ENCODE assay signal across 8 cellular contexts in genomic region chr10:102835007-102835482, GRCh38. TPM values are rescaled to one million over a fixed set of nuclear protein-coding genes. Genes with fewer than 3 reads are reported as not detected.
A peak's percentile ranks its signal among the peaks of the same experiment; 100 is the strongest.
DNase-seq lines count a peak whose midpoint lies in the region; ATAC-seq and TF ChIP-seq lines count a peak whose summit lies in the region.

No MANE protein-coding gene starts in this region.

- no peak overlapping the region for H3K9ac ChIP-seq in HCT116 (ENCODE audit: low read length)

- POLR2A ChIA-PET in HCT116 (lab: Charles Lee) = no interaction called here

- BruUV-seq in HCT116 (replicated peaks; lab: Mats Ljungman, UMichigan) = no TSS peak

- intact Hi-C loops in HCT116 (cut with micrococcal nuclease) = loop anchor here (1.0 to 2.0 kb wide), 6 partner anchors 66 to 647 kb away; no protein-coding TSS in a partner anchor

- no peaks in the 10 kb centered on the region; the same call in 1 of the 2 replicates for H3K27me3 ChIP-seq in HCT116 (ENCODE audit: insufficient read depth, low read length)

- peak; percentile 92 to 99 (median 93) for TF ChIP-seq CTCF in HCT116 (IDR thresholded peaks at IDR 0.05 in 2 of 3, conservative IDR thresholded peaks at IDR 0.05 in 1 of 3; ENCODE audit: borderline replicate concordance in 1 of 3, insufficient read depth in 1 of 3, low read depth in 2 of 3, low read length in 2 of 3)
- peak; percentile 79 for TF ChIP-seq CTCF in WI38 (IDR thresholded peaks at IDR 0.05; ENCODE audit: low read depth, low read length)

- peak; percentile 100 for ATAC-seq in HCT116
- no peak for ATAC-seq in HG03457 (IDR thresholded peaks at IDR 0.05; ENCODE audit: unreplicated experiment)

- H3K9me2 ChIP-seq in HCT116 (ENCODE audit: insufficient read depth) = no peaks in the 10 kb centered on the region

- in situ Hi-C loops in T47D (cut with HindIII; ENCODE audit: low pct_unique_long_range_greater_than_20kb, low sequenced_read_pairs) = no loop called here

- no peaks in the 10 kb centered on the region for H3K79me2 ChIP-seq in HCT116 (ENCODE audit: insufficient read depth, low read length)

- DNase-seq in CMK (ENCODE audit: low read depth) (peak; percentile 77), HCT116 (ENCODE audit: low read depth, low spot score) (peak; percentile 77), NCI-H2171 treated with DMSO at 0.1 percent for 48 hours (lab: John Stamatoyannopoulos, UW) (peak; percentile 54), T47D (ENCODE audit: low read depth in 1 of 2, low spot score in 1 of 2) (peak; percentile 78 to 88), inferior parietal cortex (ENCODE audit: extremely low spot score) (peak; percentile 86)
- DNase-seq in stimulated activated CD4-positive, alpha-beta T cell treated with anti-CD3 and anti-CD28 coated beads, Interleukin-1b, Interleukin-23, amount 100 ng/mL, for 24 hours (ENCODE audit: low read depth in 4 of 4, low spot score in 1 of 4) = peak; percentile 59 to 70 (median 66)

- no peaks in the 10 kb centered on the region for H3K36me3 ChIP-seq in HCT116 (ENCODE audit: control insufficient read depth in 1 of 2, insufficient read depth in 2 of 2, low read length in 2 of 2)

- H2AFZ ChIP-seq in HCT116 (ENCODE audit: low read depth, low read length, poor library complexity, severe bottlenecking) = no peak overlapping the region

- no peak for TF ChIP-seq POLR2A in HCT116 (IDR thresholded peaks at IDR 0.05; ENCODE audit: borderline replicate concordance, extremely low read depth, insufficient read depth, insufficient read length)

- no peaks in the 10 kb centered on the region; a peak in 1 of 4 replicates for H3K4me1 ChIP-seq in HCT116 (ENCODE audit: control insufficient read depth in 1 of 2, insufficient read depth in 2 of 2, low read length in 2 of 2)

- H3K9me3 ChIP-seq in HCT116 (ENCODE audit: control insufficient read depth in 1 of 2, insufficient read depth in 1 of 2, low read depth in 1 of 2, low read length in 2 of 2) = peaks cover 0 to 4% of the 10 kb centered on the region in 2 experiments; a peak in 1 of 4 replicates

- CTCF ChIA-PET in HCT116 (lab: Charles Lee) = interaction anchor here (0.7 to 5.1 kb wide), 6 partner anchors 15 to 561 kb away, joined by 3 to 57 read pairs (median 4); partner anchors contain the start of genes ATP5MK and PDCD11

- H3K4me2 ChIP-seq in HCT116 (ENCODE audit: low read length) = no peak overlapping the region

- RAD21 ChIA-PET in HCT116 (lab: Charles Lee; ENCODE audit: low non-redundant PET in 1 of 2, low total read pairs in 2 of 2, uncharacterized antibody in 2 of 2, unreplicated experiment in 2 of 2) = interaction anchor here (0.6 to 2.4 kb wide), 6 partner anchors 66 to 410 kb away, joined by 3 to 20 read pairs (median 4); partner anchors contain the start of gene CNNM2 (in 1 of the 2)

- no peaks in the 10 kb centered on the region for H4K20me1 ChIP-seq in HCT116 (ENCODE audit: insufficient read depth)

- H3K27ac ChIP-seq in HCT116 (ENCODE audit: low read depth, low read length) = no peak overlapping the region

- H3K4me3 ChIP-seq in HCT116 (replicated peaks in 1 of 2; ENCODE audit: low read depth in 1 of 2, low read length in 2 of 2) = no peak overlapping the region
- no peak overlapping the region for H3K4me3 ChIP-seq in WI38 (ENCODE audit: low read depth, low read length)

- peak; percentile 98 for TF ChIP-seq RAD21 in HCT116 (IDR thresholded peaks at IDR 0.05; ENCODE audit: low read depth)

TF ChIP-seq in HCT116, 20 proteins besides CTCF, POLR2A, EP300 and RAD21:
- TF ChIP-seq FOSL1 (IDR thresholded peaks at IDR 0.05; ENCODE audit: low read depth) = no peak
- no peak for TF ChIP-seq EZH2 (IDR thresholded peaks at IDR 0.05)
- TF ChIP-seq SIN3A (IDR thresholded peaks at IDR 0.05; ENCODE audit: low read depth) = no peak
- no peak for TF ChIP-seq CEBPB (IDR thresholded peaks at IDR 0.05; ENCODE audit: low read depth)
- no peak for TF ChIP-seq ZBTB33 (IDR thresholded peaks at IDR 0.05; ENCODE audit: extremely low read depth, insufficient replicate concordance, low read length)
- TF ChIP-seq YY1 (IDR thresholded peaks at IDR 0.05; ENCODE audit: extremely low read depth, insufficient replicate concordance, low read depth, low read length) = no peak
- TF ChIP-seq EZH2phosphoT487 (IDR thresholded peaks at IDR 0.05; ENCODE audit: borderline replicate concordance) = no peak
- no peak for TF ChIP-seq SRF (IDR thresholded peaks at IDR 0.05; ENCODE audit: low read depth)
- TF ChIP-seq REST (IDR thresholded peaks at IDR 0.05; ENCODE audit: low read depth) = no peak
- TF ChIP-seq CBX3 (IDR thresholded peaks at IDR 0.05; ENCODE audit: low read depth) = no peak
- TF ChIP-seq TCF7L2 (IDR thresholded peaks at IDR 0.05; ENCODE audit: borderline replicate concordance, extremely low read depth, insufficient read depth, insufficient read length) = no peak
- TF ChIP-seq POLR2AphosphoS5 (IDR thresholded peaks at IDR 0.05; ENCODE audit: low read depth, low read length) = no peak

RNA-seq across cellular contexts. Expression of gene CYP17A1, which starts 2.2 kb away (rescaled TPM):
- 4.0 TPM for total RNA-seq in HCT116 (2021; ENCODE audit: unreplicated experiment)
- polyA plus RNA-seq in HCT116 (2012) = 0.04 TPM in 2 replicates

RNA-seq across cellular contexts. Expression of gene BORCS7, which starts 19.0 kb away (rescaled TPM):
- 15.9 TPM for total RNA-seq in HCT116 (2021; ENCODE audit: unreplicated experiment)
- 16.4 and 18.4 TPM in 2 replicates for polyA plus RNA-seq in HCT116 (2012)

RNA-seq across cellular contexts. Expression of gene AS3MT, which starts 34.2 kb away (rescaled TPM):
- total RNA-seq in HCT116 (2021; ENCODE audit: unreplicated experiment) = 0.79 TPM
- 0.07 and 0.12 TPM in 2 replicates for polyA plus RNA-seq in HCT116 (2012)
